Comparison of ENCODE assay signal across 30 cellular contexts in genomic region chr20:57059055-57059617, GRCh38.
DNase-seq lines count a peak whose midpoint lies in the region; ATAC-seq lines count a peak whose summit lies in the region.
"Had no signal": no experiment of that assay in that cellular context is flagged by ENCODE, and none has a peak within 500 bp of the region (broad histone marks: within the 10 kb centered on the region; RNA-seq: fewer than 3 reads in every experiment).

No MANE protein-coding gene starts in this region.

- no peak overlapping the region for H2AFZ ChIP-seq in mesenchymal stem cell (ENCODE audit: low read depth, low read length)

- peak; percentile 34 to 82 for ATAC-seq in activated T-cell treated with anti-CD3 and anti-CD28 coated beads, Interleukin-2, amount 50 U/mL, for 72 hours (replicated peaks in 1 of 2)
- ATAC-seq: CD8-positive, alpha-beta T cell; GM12878; Panc1 had no signal

- no peaks in the 10 kb centered on the region for H3K9me3 ChIP-seq in KOPT-K1 (ENCODE audit: insufficient read depth, low read length, poor library complexity, severe bottlenecking)
- H3K9me3 ChIP-seq in mesenchymal stem cell (ENCODE audit: control insufficient read depth, low read length) = no peaks in the 10 kb centered on the region
- H3K9me3 ChIP-seq: Caco-2 had no signal

- H3K27me3 ChIP-seq in mesenchymal stem cell (ENCODE audit: control insufficient read depth in 1 of 2, insufficient read depth in 1 of 2, low read length in 2 of 2) = peaks cover 0 to 29% of the 10 kb centered on the region in 2 experiments

- H3K4me3 ChIP-seq in mesenchymal stem cell (ENCODE audit: insufficient read depth in 1 of 2, low read depth in 1 of 2, low read length in 2 of 2) = no peak overlapping the region
- H3K4me3 ChIP-seq: GM12878, SK-N-MC had no signal

- 96% methylated on average over 3 of the region's 5 CpGs for WGBS in mesenchymal stem cell

- peak overlapping the region; percentile 42 for H3K27ac ChIP-seq in KOPT-K1 (ENCODE audit: low read depth, low read length, poor library complexity, severe bottlenecking)
- no peak overlapping the region for H3K27ac ChIP-seq in mesenchymal stem cell (ENCODE audit: low read length, poor library complexity, severe bottlenecking)
- H3K27ac ChIP-seq: SK-N-MC had no signal

- no peak overlapping the region for H2BK12ac ChIP-seq in mesenchymal stem cell (ENCODE audit: low read length in 2 of 2)

- H3K36me3 ChIP-seq in KOPT-K1 (ENCODE audit: insufficient read depth, low read length) (no peaks in the 10 kb centered on the region), mesenchymal stem cell (ENCODE audit: control insufficient read depth in 1 of 2, insufficient read depth in 2 of 2, low read depth in 1 of 2, low read length in 2 of 2) (no peaks in the 10 kb centered on the region)

- H4K91ac ChIP-seq in mesenchymal stem cell (ENCODE audit: low read length) = no peak overlapping the region

- DNase-seq in activated T-cell treated with anti-CD3 and anti-CD28 coated beads, Interleukin-2, amount 50 U/mL, for 72 hours = no peak
- DNase-seq in activated T-cell treated with anti-CD3 and anti-CD28 coated beads, Interleukin-2, amount 50 U/mL, for 1 hour = no peak
- DNase-seq in RPMI8226 = peak; percentile 48
- peak; percentile 44 for DNase-seq in mesenchymal stem cell
- DNase-seq in NCI-H345 treated with DMSO at 0.1 percent for 48 hours (lab: John Stamatoyannopoulos, UW; ENCODE audit: unreplicated experiment) = no peak
- DNase-seq in glomerular visceral epithelial cell (ENCODE audit: extremely low spot score) = no peak
- DNase-seq in NCI-H187 treated with DMSO at 0.1 percent for 48 hours (lab: John Stamatoyannopoulos, UW) = no peak
- DNase-seq: C1 segment of cervical spinal cord; CD8-positive, alpha-beta T cell; DMS 273 treated with DMSO at 0.1 percent for 48 hours; DMS79; EL; GDM1; HCEC 1CT; IMR-90; KG1; NCI-H1092; NCI-H1436; NCI-H187; NCI-H2171 treated with DMSO at 0.1 percent for 48 hours; NCI-H446; NCI-H524 treated with DMSO at 0.1 percent for 48 hours; NCI-H774; NK-92 treated with Interleukin-12 subunit alpha and Interleukin-12 subunit beta, amount 100 ng/mL, for 24 hours; SIG-M5 had no signal

- no peak overlapping the region for H3K9ac ChIP-seq in mesenchymal stem cell (ENCODE audit: low read length)

- no peak overlapping the region for H4K8ac ChIP-seq in mesenchymal stem cell (ENCODE audit: low read length)

- no peak overlapping the region for H3K23ac ChIP-seq in mesenchymal stem cell (ENCODE audit: low read length in 2 of 2)

- H3K9me3 Mint-ChIP-seq in activated T-cell treated with anti-CD3 and anti-CD28 coated beads, Interleukin-2, amount 50 U/mL, for 72 hours = no peaks in the 10 kb centered on the region
- H3K9me3 Mint-ChIP-seq: CD8-positive, alpha-beta T cell had no signal

- no peaks in the 10 kb centered on the region for H3K79me1 ChIP-seq in mesenchymal stem cell (replicated peaks; ENCODE audit: low read length, poor library complexity, severe bottlenecking)

- H2BK120ac ChIP-seq in mesenchymal stem cell (ENCODE audit: low read depth, low read length) = no peak overlapping the region

- no peaks in the 10 kb centered on the region for H3K4me1 Mint-ChIP-seq in activated T-cell treated with anti-CD3 and anti-CD28 coated beads, Interleukin-2, amount 50 U/mL, for 72 hours (ENCODE audit: low read depth)

- no peak overlapping the region for H3K4me2 ChIP-seq in mesenchymal stem cell (ENCODE audit: low read length, poor library complexity, severe bottlenecking)

- H3K4me3 Mint-ChIP-seq in activated T-cell treated with anti-CD3 and anti-CD28 coated beads, Interleukin-2, amount 50 U/mL, for 72 hours = peak overlapping the region in 1 of 2 donors; percentile 39
- H3K4me3 Mint-ChIP-seq: CD8-positive, alpha-beta T cell had no signal

- no peak overlapping the region for H2BK15ac ChIP-seq in mesenchymal stem cell (ENCODE audit: low read depth, poor library complexity, severe bottlenecking)

- H3K27me3 Mint-ChIP-seq in activated T-cell treated with anti-CD3 and anti-CD28 coated beads, Interleukin-2, amount 50 U/mL, for 72 hours (ENCODE audit: low read depth) = peaks cover 26% of the 10 kb centered on the region

- no peak overlapping the region for H2BK5ac ChIP-seq in mesenchymal stem cell (ENCODE audit: low read depth, low read length, poor library complexity, severe bottlenecking)

- no peaks in the 10 kb centered on the region for H3K36me3 Mint-ChIP-seq in activated T-cell treated with anti-CD3 and anti-CD28 coated beads, Interleukin-2, amount 50 U/mL, for 72 hours (ENCODE audit: insufficient read depth in 2 of 2)
- H3K36me3 Mint-ChIP-seq: CD8-positive, alpha-beta T cell had no signal

- H3K18ac ChIP-seq in mesenchymal stem cell (ENCODE audit: low read depth in 1 of 2, low read length in 2 of 2) = no peak overlapping the region

- H2AK5ac ChIP-seq in mesenchymal stem cell (ENCODE audit: low read length, severe bottlenecking) = no peak overlapping the region

- no peak overlapping the region for H3K14ac ChIP-seq in mesenchymal stem cell (ENCODE audit: low read length in 2 of 2)

- peaks cover 8% of the 10 kb centered on the region for H3K4me1 ChIP-seq in mesenchymal stem cell (ENCODE audit: control insufficient read depth, insufficient read depth, low read depth, low read length)
- H3K4me1 ChIP-seq: Caco-2 had no signal

- no peak overlapping the region for H3K27ac Mint-ChIP-seq in activated T-cell treated with anti-CD3 and anti-CD28 coated beads, Interleukin-2, amount 50 U/mL, for 72 hours
- H3K27ac Mint-ChIP-seq: CD8-positive, alpha-beta T cell had no signal

- H3K4ac ChIP-seq in mesenchymal stem cell (ENCODE audit: low read depth in 1 of 2, low read length in 2 of 2) = no peak overlapping the region

Comparison
In these comparisons a context has a peak if more than half of its experiments do, and no peak if none do; other contexts are left out.
1. DNase-seq: peak in RPMI8226 (single experiment) and mesenchymal stem cell (single experiment); none in activated T-cell treated with anti-CD3 and anti-CD28 coated beads, Interleukin-2, amount 50 U/mL, for 72 hours (0 of 2), activated T-cell treated with anti-CD3 and anti-CD28 coated beads, Interleukin-2, amount 50 U/mL, for 1 hour (single experiment), NCI-H345 treated with DMSO at 0.1 percent for 48 hours (single experiment), glomerular visceral epithelial cell (single experiment) and NCI-H187 treated with DMSO at 0.1 percent for 48 hours (single experiment).